In the genomic region with DNA sequence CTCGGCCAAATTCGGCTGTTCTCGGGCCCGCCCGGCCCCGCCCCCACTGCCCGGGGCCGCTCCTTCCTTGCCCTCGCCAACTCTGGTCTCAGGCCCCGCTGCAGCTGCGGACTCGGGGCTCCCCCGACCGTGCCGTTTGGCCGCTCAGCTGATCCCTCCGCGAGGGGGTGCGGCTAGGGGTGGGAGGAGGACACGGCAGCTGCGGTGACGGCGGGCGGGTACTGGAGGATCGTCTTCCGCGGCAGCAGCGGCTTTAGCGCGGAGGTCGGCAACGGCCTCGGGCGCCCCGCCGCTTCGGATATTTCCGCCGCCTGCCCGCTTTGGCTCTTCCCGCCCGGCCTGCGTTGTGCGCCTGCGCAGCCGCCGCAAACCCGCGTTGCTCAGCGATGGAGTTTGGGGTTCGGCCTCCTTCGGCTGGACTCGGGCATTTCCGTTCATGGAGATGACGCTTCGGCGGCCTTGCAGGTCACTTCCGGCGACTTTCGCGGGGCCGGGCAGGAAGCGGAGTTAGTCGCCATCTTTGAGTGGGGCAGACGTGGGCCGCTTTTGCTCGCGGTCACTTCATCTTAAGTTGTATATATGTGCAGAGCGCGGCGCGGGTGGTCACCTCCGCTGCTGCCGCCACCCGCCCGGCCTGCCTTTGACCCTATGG, we compare ENCODE assay signal across 8 cellular contexts. TPM values are rescaled to one million over a fixed set of nuclear protein-coding genes. Genes with fewer than 3 reads are reported as not detected.
DNase-seq lines count a peak whose midpoint lies in the region; ATAC-seq and TF ChIP-seq lines count a peak whose summit lies in the region.

No MANE protein-coding gene starts in this region.

- CTCF ChIA-PET in GM10248 (lab: Yijun Ruan, JAX), result interaction anchor here (1.4 to 4.7 kb wide), 2 partner anchors 39 to 45 kb away, joined by 4 to 25 read pairs; partner anchors contain the start of gene ZBTB45

- no peaks in the 10 kb centered on the region for H3K27me3 ChIP-seq in left ventricle myocardium inferior (ENCODE audit: low read depth)

- ATAC-seq in HG02588 (IDR thresholded peaks at IDR 0.05; ENCODE audit: unreplicated experiment), result peak; percentile 52

- H3K4me3 ChIP-seq in left ventricle myocardium inferior, result peak overlapping the region; percentile 87

- peak; percentile 95 for DNase-seq in GM10248 (ENCODE audit: extremely low spot score)
- DNase-seq in activated naive CD8-positive, alpha-beta T cell treated with anti-CD3 and anti-CD28 coated beads, Interleukin-2, amount 50 U/mL, for 16 hours (ENCODE audit: low read depth, low spot score), result peak; percentile 97
- DNase-seq in left ventricle myocardium inferior, result peak; percentile 99
- peak; percentile 95 for DNase-seq in renal cortical epithelial cell (ENCODE audit: low read depth)
- DNase-seq in NCI-H1436 treated with DMSO at 0.1 percent for 48 hours (lab: John Stamatoyannopoulos, UW), result no peak
- DNase-seq in NCI-H69 (lab: John Stamatoyannopoulos, UW), result no peak

- intact Hi-C loops in left ventricle myocardium inferior (cut with micrococcal nuclease), result no loop called here

- H3K4me1 ChIP-seq in left ventricle myocardium inferior, result peaks cover 88% of the 10 kb centered on the region

- no peaks in the 10 kb centered on the region for H3K9me3 ChIP-seq in left ventricle myocardium inferior (replicated peaks)

- H3K27ac ChIP-seq in left ventricle myocardium inferior (replicated peaks), result peak overlapping the region; percentile 100

- TF ChIP-seq CTCF in GM10248 (IDR thresholded peaks at IDR 0.05; ENCODE audit: control extremely low read depth, extremely low read depth, low read depth, missing control alignments) (peak; percentile 6), left ventricle myocardium inferior (IDR thresholded peaks at IDR 0.05; ENCODE audit: borderline replicate concordance) (no peak)

- POLR2A ChIA-PET in GM10248 (lab: Yijun Ruan, JAX), result interaction anchor here (0.6 to 1.7 kb wide), 4 partner anchors 14 to 70 kb away, joined by 3 to 6 read pairs (median 4); partner anchors contain the start of gene TRIM28

- peaks cover 19% of the 10 kb centered on the region for H3K36me3 ChIP-seq in left ventricle myocardium inferior

TF ChIP-seq in PFSK-1, 5 proteins besides CTCF, POLR2A, EP300 and RAD21:
- TF ChIP-seq SIN3A (IDR thresholded peaks at IDR 0.05; ENCODE audit: borderline replicate concordance, insufficient read depth, low read length) (no peak), FOXP2 (optimal IDR thresholded peaks at IDR 0.05; ENCODE audit: borderline replicate concordance, extremely low read depth, extremely low read length, insufficient read depth) (peak; percentile 22)

RNA-seq across cellular contexts. Expression of gene UBE2M, which starts 0.3 kb away (rescaled TPM):
- polyA plus RNA-seq in PFSK-1 (2012; ENCODE audit: insufficient read length, low read depth), result 358 TPM
- total RNA-seq in left ventricle myocardium inferior, result 116 TPM
- total RNA-seq in renal cortical epithelial cell, result 39.4 and 55.4 TPM in 2 replicates

RNA-seq across cellular contexts. Expression of gene CHMP2A, which starts 3.8 kb away (rescaled TPM):
- polyA plus RNA-seq in PFSK-1 (2012; ENCODE audit: insufficient read length, low read depth), result 128 TPM
- total RNA-seq in left ventricle myocardium inferior, result 124 TPM
- total RNA-seq in renal cortical epithelial cell, result 124 and 127 TPM in 2 replicates

RNA-seq across cellular contexts. Expression of gene MZF1, which starts 14.4 kb away (rescaled TPM):
- polyA plus RNA-seq in PFSK-1 (2012; ENCODE audit: insufficient read length, low read depth), result 27.4 TPM
- total RNA-seq in left ventricle myocardium inferior (10.9 TPM), renal cortical epithelial cell (11.6 and 30.6 TPM in 2 replicates)

RNA-seq across cellular contexts. Expression of gene TRIM28, which starts 14.9 kb away (rescaled TPM):
- polyA plus RNA-seq in PFSK-1 (2012; ENCODE audit: insufficient read length, low read depth), result 981 TPM
- total RNA-seq in left ventricle myocardium inferior (136 TPM), renal cortical epithelial cell (177 and 276 TPM in 2 replicates)

RNA-seq across cellular contexts. Expression of gene ZBTB45, which starts 39.1 kb away (rescaled TPM):
- 21.2 TPM for polyA plus RNA-seq in PFSK-1 (2012; ENCODE audit: insufficient read length, low read depth)
- total RNA-seq in left ventricle myocardium inferior, result 10.2 TPM
- total RNA-seq in renal cortical epithelial cell, result 3.1 and 10.2 TPM in 2 replicates

Comparison
In these comparisons a context has a peak if more than half of its experiments do, and no peak if none do; other contexts are left out.
1. DNase-seq: peak in GM10248 (single experiment), activated naive CD8-positive, alpha-beta T cell treated with anti-CD3 and anti-CD28 coated beads, Interleukin-2, amount 50 U/mL, for 16 hours (single experiment), left ventricle myocardium inferior (single experiment) and renal cortical epithelial cell (single experiment); none in NCI-H1436 treated with DMSO at 0.1 percent for 48 hours (single experiment) and NCI-H69 (single experiment).